10 cellular contexts compared by ENCODE assay signal in the genomic region with DNA sequence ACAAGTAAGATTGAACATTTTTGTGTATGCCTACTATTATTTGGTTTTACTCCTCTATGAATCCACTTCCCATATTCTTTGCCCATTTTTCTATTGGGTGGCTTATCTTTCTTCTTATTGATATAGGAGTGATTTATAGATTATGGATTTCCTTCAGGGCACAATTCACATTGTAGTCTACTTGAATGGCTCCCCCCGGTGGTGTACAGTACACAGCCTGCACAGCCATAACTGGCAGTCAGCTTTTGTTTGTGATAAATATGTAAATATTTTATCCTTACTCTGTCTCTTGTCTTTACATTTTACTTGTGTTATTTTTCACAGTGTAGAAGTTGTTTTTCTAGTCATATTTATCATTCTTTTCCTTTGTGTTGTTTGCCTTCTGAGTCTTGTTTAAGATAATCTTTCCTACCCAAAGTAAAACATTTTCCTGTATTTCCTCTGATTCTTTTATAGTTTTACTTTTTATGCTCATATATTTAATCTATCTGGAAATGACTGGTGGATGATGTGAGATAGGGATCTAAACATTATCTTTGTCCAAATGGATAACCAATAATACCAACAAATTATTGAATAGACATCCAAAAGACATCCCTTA. TPM values are rescaled to one million over a fixed set of nuclear protein-coding genes. Genes with fewer than 3 reads are reported as not detected.
DNase-seq lines count a peak whose midpoint lies in the region; ATAC-seq and TF ChIP-seq lines count a peak whose summit lies in the region.
"Had no signal": no experiment of that assay in that cellular context is flagged by ENCODE, and none has a peak within 500 bp of the region (broad histone marks: within the 10 kb centered on the region; RNA-seq: fewer than 3 reads in every experiment).

No MANE protein-coding gene starts in this region.

- DNase-seq in DMS53 (lab: John Stamatoyannopoulos, UW) = peak; percentile 46
- DNase-seq in DMS53 treated with DMSO at 0.1 percent for 48 hours (lab: John Stamatoyannopoulos, UW; ENCODE audit: unreplicated experiment) = no peak
- peak; percentile 80 for DNase-seq in activated CD4-positive, alpha-beta T cell treated with anti-CD3 and anti-CD28 coated beads, Interleukin-2, amount 10 ng/mL, durations not matched to agents 24 days and 14 days
- DNase-seq in foreskin keratinocyte = no peak
- peak; percentile 12 to 18 for DNase-seq in stimulated activated CD8-positive, alpha-beta memory T cell treated with anti-CD3 and anti-CD28 coated beads, Interleukin-2, amount 100 ng/mL, for 48 hours (ENCODE audit: low read depth in 2 of 2)
- no peak for DNase-seq in central memory CD4-positive, alpha-beta T cell

- no peaks in the 10 kb centered on the region for H3K36me3 Mint-ChIP-seq in activated CD4-positive, alpha-beta T cell treated with anti-CD3 and anti-CD28 coated beads, Interleukin-2, amount 10 ng/mL, durations not matched to agents 24 days and 14 days (ENCODE audit: low read depth)

- H3K4me1 ChIP-seq in foreskin keratinocyte = no peaks in the 10 kb centered on the region

- intact Hi-C loops in activated CD4-positive, alpha-beta T cell treated with anti-CD3 and anti-CD28 coated beads, Interleukin-2, amount 10 ng/mL, durations not matched to agents 24 days and 14 days (cut with micrococcal nuclease) = loop anchor here (1.0 to 2.0 kb wide), 3 partner anchors 65 to 199 kb away; no protein-coding TSS in a partner anchor

- H3K27me3 ChIP-seq in foreskin keratinocyte = no peaks in the 10 kb centered on the region
- H3K27me3 ChIP-seq: BLaER1, neutrophil had no signal

- H3K27ac ChIP-seq in foreskin keratinocyte = no peak overlapping the region
- H3K27ac ChIP-seq: BLaER1, neutrophil had no signal

- H3K9me3 Mint-ChIP-seq in activated CD4-positive, alpha-beta T cell treated with anti-CD3 and anti-CD28 coated beads, Interleukin-2, amount 10 ng/mL, durations not matched to agents 24 days and 14 days = no peaks in the 10 kb centered on the region

- peaks cover 7% of the 10 kb centered on the region for H3K4me1 Mint-ChIP-seq in activated CD4-positive, alpha-beta T cell treated with anti-CD3 and anti-CD28 coated beads, Interleukin-2, amount 10 ng/mL, durations not matched to agents 24 days and 14 days

- H3K27ac Mint-ChIP-seq in activated CD4-positive, alpha-beta T cell treated with anti-CD3 and anti-CD28 coated beads, Interleukin-2, amount 10 ng/mL, durations not matched to agents 24 days and 14 days = no peak overlapping the region

- H3K4me3 Mint-ChIP-seq in activated CD4-positive, alpha-beta T cell treated with anti-CD3 and anti-CD28 coated beads, Interleukin-2, amount 10 ng/mL, durations not matched to agents 24 days and 14 days = no peak overlapping the region

- ATAC-seq in foreskin keratinocyte = no peak
- ATAC-seq in HG03196 (IDR thresholded peaks at IDR 0.05; ENCODE audit: unreplicated experiment) = no peak
- ATAC-seq in GM19328 (IDR thresholded peaks at IDR 0.05; ENCODE audit: unreplicated experiment) = no peak

- TF ChIP-seq CTCF in foreskin keratinocyte (conservative IDR thresholded peaks at IDR 0.05) = peak; percentile 70

- H3K27me3 Mint-ChIP-seq in activated CD4-positive, alpha-beta T cell treated with anti-CD3 and anti-CD28 coated beads, Interleukin-2, amount 10 ng/mL, durations not matched to agents 24 days and 14 days = no peaks in the 10 kb centered on the region

RNA-seq across cellular contexts. Expression of a gene that starts 23.9 kb away (rescaled TPM):
- 7.2 and 8.2 TPM in 2 replicates for total RNA-seq in activated CD4-positive, alpha-beta T cell treated with anti-CD3 and anti-CD28 coated beads, Interleukin-2, amount 10 ng/mL, durations not matched to agents 24 days and 14 days
- 176 and 183 TPM in 2 replicates for total RNA-seq in foreskin keratinocyte
- 64.0 and 74.8 TPM in 2 replicates for polyA plus RNA-seq in foreskin keratinocyte

Comparison
In these comparisons a context has a peak if more than half of its experiments do, and no peak if none do; other contexts are left out.
1. DNase-seq: peak in DMS53 (single experiment), activated CD4-positive, alpha-beta T cell treated with anti-CD3 and anti-CD28 coated beads, Interleukin-2, amount 10 ng/mL, durations not matched to agents 24 days and 14 days (single experiment) and stimulated activated CD8-positive, alpha-beta memory T cell treated with anti-CD3 and anti-CD28 coated beads, Interleukin-2, amount 100 ng/mL, for 48 hours (2 of 2); none in DMS53 treated with DMSO at 0.1 percent for 48 hours (single experiment), foreskin keratinocyte (0 of 2) and central memory CD4-positive, alpha-beta T cell (single experiment).
2. RNA of a gene that starts 23.9 kb away (total RNA-seq): 176 to 183 TPM in foreskin keratinocyte; 7.2 to 8.2 TPM in activated CD4-positive, alpha-beta T cell treated with anti-CD3 and anti-CD28 coated beads, Interleukin-2, amount 10 ng/mL, durations not matched to agents 24 days and 14 days; every median in the first group is over 10 times any median in the second.